Comparison of ENCODE assay signal across 24 cellular contexts in genomic region chr11:43930868-43931716, GRCh38. TPM values are rescaled to one million over a fixed set of nuclear protein-coding genes. Genes with fewer than 3 reads are reported as not detected.
DNase-seq lines count a peak whose midpoint lies in the region; ATAC-seq, FAIRE-seq and TF ChIP-seq lines count a peak whose summit lies in the region.
"Had no signal": no experiment of that assay in that cellular context is flagged by ENCODE, and none has a peak within 500 bp of the region (broad histone marks: within the 10 kb centered on the region; RNA-seq: fewer than 3 reads in every experiment).

No MANE protein-coding gene starts in this region.

- H3K18ac ChIP-seq in neuronal stem cell (ENCODE audit: low read length), result peak overlapping the region; percentile 21

- H3K4me3 ChIP-seq in fibroblast of mammary gland (ENCODE audit: control insufficient read depth, low read depth, low read length), result no peak overlapping the region
- H3K4me3 ChIP-seq in neuronal stem cell (ENCODE audit: low read length in 2 of 2), result no peak overlapping the region
- no peak overlapping the region for H3K4me3 ChIP-seq in aorta (ENCODE audit: low read length in 2 of 2)
- H3K4me3 ChIP-seq: ascending aorta, suprapubic skin had no signal

- H3K14ac ChIP-seq in neuronal stem cell (ENCODE audit: low read length), result peak overlapping the region; percentile 25

- H2BK5ac ChIP-seq in neuronal stem cell (ENCODE audit: low read length), result no peak overlapping the region

- peak overlapping the region; percentile 56 for H3K4ac ChIP-seq in neuronal stem cell (ENCODE audit: low read length)

- H2BK15ac ChIP-seq in neuronal stem cell (ENCODE audit: low read length), result no peak overlapping the region

- H3K27ac Mint-ChIP-seq in WTC11, result no peak overlapping the region
- H3K27ac Mint-ChIP-seq: CD4-positive, CD25-positive, alpha-beta regulatory T cell; T-cell had no signal

- H3K27ac ChIP-seq in neuronal stem cell (replicated peaks; ENCODE audit: low read length) (no peak overlapping the region), aorta (ENCODE audit: low read depth in 1 of 2, low read length in 2 of 2) (no peak overlapping the region)
- H3K27ac ChIP-seq: ascending aorta, suprapubic skin, WERI-Rb-1 had no signal

- FAIRE-seq in GM12892 (lab: Jason Lieb, UNC), result peak; percentile 14
- FAIRE-seq: colon, endometrium, kidney had no signal

- TF ChIP-seq CTCF in WTC11 (IDR thresholded peaks at IDR 0.05) (no peak), fibroblast of mammary gland (conservative IDR thresholded peaks at IDR 0.05; ENCODE audit: control insufficient read depth, insufficient read depth, low read depth, low read length) (no peak)

- H3K4me1 Mint-ChIP-seq in WTC11, result peaks cover 18% of the 10 kb centered on the region

- no peaks in the 10 kb centered on the region for H3K36me3 Mint-ChIP-seq in WTC11
- H3K36me3 Mint-ChIP-seq: CD4-positive, CD25-positive, alpha-beta regulatory T cell had no signal

- WGBS in neuronal stem cell (ENCODE audit: extremely low coverage in 2 of 2, insufficient read length in 2 of 2, insufficient replicate concordance in 1 of 2), 2 donors, result no CpG with 5 or more reads among the region's 10 CpGs
- WGBS in aorta, 2 donors, result 84 to 87% methylated on average over 10 of the region's 10 CpGs

- POLR2A ChIA-PET in WTC11 (lab: Charles Lee), result no interaction called here

- CTCF ChIA-PET in WTC11 (lab: Charles Lee), result interaction anchor here (0.7 to 4.2 kb wide), 9 partner anchors 9 to 164 kb away, joined by 3 to 54 read pairs (median 3); partner anchors contain the start of genes C11orf96 and EXT2

- no peaks in the 10 kb centered on the region for H3K36me3 ChIP-seq in neuronal stem cell (replicated peaks in 1 of 2; ENCODE audit: control insufficient read depth in 2 of 2, insufficient read depth in 2 of 2, low read length in 2 of 2)
- H3K36me3 ChIP-seq in aorta (ENCODE audit: control insufficient read depth in 1 of 2, insufficient read depth in 2 of 2, low read length in 1 of 2), result no peaks in the 10 kb centered on the region
- H3K36me3 ChIP-seq: ascending aorta, suprapubic skin, WERI-Rb-1 had no signal

- H2AK5ac ChIP-seq in neuronal stem cell (ENCODE audit: low read depth, low read length), result peak overlapping the region; percentile 60

- H3K9me3 ChIP-seq in neuronal stem cell (replicated peaks in 1 of 2; ENCODE audit: control insufficient read depth in 2 of 2, insufficient read depth in 1 of 2, low read depth in 1 of 2, low read length in 2 of 2) (no peaks in the 10 kb centered on the region), aorta (ENCODE audit: control insufficient read depth, low read length) (no peaks in the 10 kb centered on the region)
- H3K9me3 ChIP-seq: ascending aorta, suprapubic skin had no signal

- no peak overlapping the region for H3K4me2 ChIP-seq in neuronal stem cell (ENCODE audit: insufficient read depth, low read length, poor library complexity, severe bottlenecking)

- DNase-seq in GM12892 (ENCODE audit: insufficient read length), result no peak
- no peak for DNase-seq in WTC11 (ENCODE audit: low spot score)
- peak; percentile 61 for DNase-seq in fibroblast of mammary gland (ENCODE audit: low read depth)
- DNase-seq in neuronal stem cell (ENCODE audit: low spot score), result no peak
- no peak for DNase-seq in aorta
- DNase-seq in SIG-M5 treated with dmso at 0.1 percent for 504 hours (lab: John Stamatoyannopoulos, UW; ENCODE audit: unreplicated experiment), result no peak
- DNase-seq in activated CD8-positive, alpha-beta memory T cell treated with anti-CD3 and anti-CD28 coated beads, Interleukin-2, amount 50 U/mL, for 4 hours, result no peak
- DNase-seq in stimulated activated naive CD4-positive, alpha-beta T cell (lab: John Stamatoyannopoulos, UW), result no peak
- DNase-seq: activated CD4-positive, alpha-beta T cell treated with anti-CD3 and anti-CD28 coated beads, Interleukin-2, amount 50 U/mL, for 48 hours; activated naive CD4-positive, alpha-beta T cell; activated T-cell treated with anti-CD3 and anti-CD28 coated beads, Interleukin-2, amount 50 U/mL, for 1 hour; CD4-positive, CD25-positive, alpha-beta regulatory T cell; DMS153; hypothalamus; kidney; mesendoderm; NCI-H1417; NCI-H524; T-cell; WERI-Rb-1 had no signal

- no peak overlapping the region for H4K91ac ChIP-seq in neuronal stem cell (ENCODE audit: low read depth, low read length, poor library complexity)

- no peaks in the 10 kb centered on the region for H3K27me3 Mint-ChIP-seq in WTC11 (ENCODE audit: low read depth)
- H3K27me3 Mint-ChIP-seq: CD4-positive, CD25-positive, alpha-beta regulatory T cell had no signal

- intact Hi-C loops in aorta (cut with DNase I), result no loop called here

- H3K79me1 ChIP-seq in neuronal stem cell (ENCODE audit: low read depth, low read length), result no peaks in the 10 kb centered on the region

- H3K4me3 Mint-ChIP-seq in WTC11, result no peak overlapping the region
- H3K4me3 Mint-ChIP-seq: CD4-positive, CD25-positive, alpha-beta regulatory T cell; T-cell had no signal

- no peak overlapping the region for H2BK12ac ChIP-seq in neuronal stem cell (ENCODE audit: low read length)

- TF ChIP-seq POLR2A in GM12892 (IDR thresholded peaks at IDR 0.05; ENCODE audit: low read depth, low read length), result no peak

- H4K8ac ChIP-seq in neuronal stem cell (ENCODE audit: low read depth, low read length), result no peak overlapping the region

- no peak overlapping the region for H2BK120ac ChIP-seq in neuronal stem cell (ENCODE audit: low read depth, low read length)

- H3K4me1 ChIP-seq in neuronal stem cell (ENCODE audit: control insufficient read depth in 2 of 2, insufficient read depth in 1 of 2, low read depth in 1 of 2, low read length in 2 of 2) (peaks cover 16 to 24% of the 10 kb centered on the region in 2 donors), aorta (ENCODE audit: control insufficient read depth in 1 of 2, insufficient read depth in 2 of 2, low read length in 2 of 2) (no peaks in the 10 kb centered on the region)

- peak overlapping the region; percentile 65 for H2AFZ ChIP-seq in neuronal stem cell (ENCODE audit: low read length)

- H3K27me3 ChIP-seq in neuronal stem cell (ENCODE audit: control insufficient read depth in 3 of 3, insufficient read depth in 3 of 3, low read depth in 1 of 3, low read length in 3 of 3), result peaks cover 0 to 3% (median 0%) of the 10 kb centered on the region in 3 experiments
- no peaks in the 10 kb centered on the region for H3K27me3 ChIP-seq in aorta (ENCODE audit: control insufficient read depth in 1 of 2, insufficient read depth in 2 of 2, low read length in 1 of 2)
- H3K27me3 ChIP-seq: ascending aorta had no signal

- no peak overlapping the region for H3K23ac ChIP-seq in neuronal stem cell (ENCODE audit: low read depth, low read length, poor library complexity)

- ATAC-seq in WTC11 (no peak), aorta (ENCODE audit: low FRiP score) (no peak)

- no peaks in the 10 kb centered on the region for H3K9me3 Mint-ChIP-seq in WTC11
- H3K9me3 Mint-ChIP-seq: CD4-positive, CD25-positive, alpha-beta regulatory T cell; T-cell had no signal

- H3K9ac ChIP-seq in neuronal stem cell (ENCODE audit: low read depth, low read length, poor library complexity), result no peak overlapping the region

TF ChIP-seq in WTC11, 78 proteins besides CTCF, POLR2A, EP300 and RAD21:
- TF ChIP-seq GTF2I (CRISPR knock-in tag; conservative IDR thresholded peaks at IDR 0.05) (0 out of 2 replicates have a peak, but pooled peaks have one; percentile 15), PREB (CRISPR knock-in tag; IDR thresholded peaks at IDR 0.05; ENCODE audit: borderline replicate concordance) (no peak)

RNA-seq across cellular contexts. Expression of gene C11orf96, which starts 11.3 kb away (rescaled TPM):
- not detected for polyA plus RNA-seq in GM12892 (2012; ENCODE audit: missing spikeins)
- 2.9 to 3.2 TPM (median 2.9 TPM) in 3 replicates for total RNA-seq in WTC11 (2021)
- polyA plus RNA-seq in neuronal stem cell (2013, experiment 1 of 2), result 3.5 TPM
- polyA plus RNA-seq in neuronal stem cell (2013, experiment 2 of 2), result 4.2 TPM
- total RNA-seq in aorta, result 1,000 to 10,000 TPM in 1 of 2 donors, 100 to 1,000 TPM in 1; 629 to 1,628 TPM
- polyA plus RNA-seq in aorta, result 100 to 1,000 TPM in 1 of 2 donors, 10 to 100 TPM in 1; 67.7 to 759 TPM
- polyA plus RNA-seq: CD4-positive, CD25-positive, alpha-beta regulatory T cell had no signal

RNA-seq across cellular contexts. Expression of gene ALKBH3, which starts 50.5 kb away (rescaled TPM):
- 36.3 TPM for polyA plus RNA-seq in GM12892 (2012; ENCODE audit: missing spikeins)
- 11.0 to 13.3 TPM (median 12.3 TPM) in 3 replicates for total RNA-seq in WTC11 (2021)
- 15.5 TPM for polyA plus RNA-seq in neuronal stem cell (2013, experiment 1 of 2)
- polyA plus RNA-seq in neuronal stem cell (2013, experiment 2 of 2), result 14.1 TPM
- total RNA-seq in aorta, result 10 to 100 TPM; 24.5 to 25.1 TPM
- polyA plus RNA-seq in aorta, result 10 to 100 TPM; 12.5 to 46.3 TPM

Comparison
In these comparisons a context has a peak if more than half of its experiments do, and no peak if none do; other contexts are left out.
1. RNA of gene C11orf96, which starts 11.3 kb away (total RNA-seq): 629 to 1,628 TPM in aorta; 2.9 to 3.2 TPM in WTC11; every median in the first group is over 100 times any median in the second.